Comparison of ENCODE assay signal across 38 cellular contexts in the genomic region with DNA sequence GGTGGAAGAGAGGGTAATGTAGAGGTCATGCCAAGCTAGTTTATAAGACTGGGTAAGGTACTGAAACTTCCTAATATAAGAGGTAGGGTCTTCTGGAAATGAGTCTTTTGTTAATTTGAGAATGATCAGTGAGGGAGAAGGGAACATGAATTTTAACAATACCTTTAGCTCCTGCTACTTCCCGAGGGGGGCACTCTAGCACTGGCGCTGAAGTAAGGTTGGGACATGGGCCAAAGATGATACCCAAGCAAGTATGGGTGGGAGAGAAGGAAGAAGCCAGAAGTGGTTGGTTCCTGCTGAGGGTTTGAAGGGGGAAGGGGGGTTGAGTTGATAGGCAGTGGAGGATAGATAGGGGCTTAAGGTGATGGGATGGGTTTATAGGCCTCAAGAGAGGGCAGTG. TPM values are rescaled to one million over a fixed set of nuclear protein-coding genes. Genes with fewer than 3 reads are reported as not detected.
"Had no signal": no experiment of that assay in that cellular context is flagged by ENCODE, and none has a peak within 500 bp of the region (broad histone marks: within the 10 kb centered on the region; RNA-seq: fewer than 3 reads in every experiment).

No MANE protein-coding gene starts in this region.

- H3K4me1 ChIP-seq: adrenal gland, foreskin keratinocyte, gastrocnemius medialis had no signal

- H3K36me3 Mint-ChIP-seq: activated CD4-positive, alpha-beta memory T cell treated with anti-CD3 and anti-CD28 coated beads for 36 hours; activated CD8-positive, alpha-beta memory T cell treated with anti-CD3 and anti-CD28 coated beads, Interleukin-2, amount 10 ng/mL, durations not matched to agents 7 days and 5 days; activated naive CD4-positive, alpha-beta T cell treated with anti-CD3 and anti-CD28 coated beads, Interleukin-2, amount 50 U/mL, for 24 hours; activated naive CD8-positive, alpha-beta T cell treated with anti-CD3 and anti-CD28 coated beads for 36 hours had no signal

- H3K36me3 ChIP-seq: adrenal gland, esophagus muscularis mucosa, gastrocnemius medialis, heart right ventricle had no signal

- ATAC-seq: activated CD4-positive, alpha-beta T cell treated with anti-CD3 and anti-CD28 coated beads for 36 hours; activated CD8-positive, alpha-beta memory T cell treated with anti-CD3 and anti-CD28 coated beads, Interleukin-2, amount 10 ng/mL, durations not matched to agents 7 days and 5 days; activated CD8-positive, alpha-beta T cell treated with anti-CD3 and anti-CD28 coated beads, Interleukin-2, amount 10 ng/mL, durations not matched to agents 7 days and 5 days; activated naive CD8-positive, alpha-beta T cell treated with anti-CD3 and anti-CD28 coated beads, Interleukin-2, amount 50 U/mL, for 24 hours; body of pancreas; foreskin keratinocyte; gastrocnemius medialis; heart right ventricle; T-helper 17 cell had no signal

- H3K9me3 ChIP-seq: adrenal gland, body of pancreas, esophagus muscularis mucosa, gastrocnemius medialis, heart right ventricle had no signal

- H3K9me3 Mint-ChIP-seq: activated CD4-positive, alpha-beta memory T cell treated with anti-CD3 and anti-CD28 coated beads for 36 hours; activated CD4-positive, alpha-beta T cell treated with anti-CD3 and anti-CD28 coated beads, Interleukin-2, amount 10 ng/mL, durations not matched to agents 24 days and 14 days; activated naive CD4-positive, alpha-beta T cell treated with anti-CD3 and anti-CD28 coated beads for 36 hours; activated naive CD4-positive, alpha-beta T cell treated with anti-CD3 and anti-CD28 coated beads, Interleukin-2, amount 50 U/mL, for 24 hours; activated naive CD8-positive, alpha-beta T cell treated with anti-CD3 and anti-CD28 coated beads for 36 hours; activated naive CD8-positive, alpha-beta T cell treated with anti-CD3 and anti-CD28 coated beads, Interleukin-2, amount 50 U/mL, for 24 hours; activated T-helper 1 cell treated with anti-CD3 and anti-CD28 coated beads, Interleukin-12 subunit alpha, Interleukin-12 subunit beta, Interleukin-2, Interleukin-4 antibody, amounts not matched to agents 30 ng/mL and 10 ng/mL and 1 ng/mL, durations not matched to agents 14 hours and 24 hours and 36 hours; activated T-helper 2 cell treated with anti-CD3 and anti-CD28 coated beads, Interferon-gamma antibody, Interleukin-2, Interleukin-4, amounts not matched to agents 10 μg/mL and 5 μg/mL and 100 μg/mL, durations not matched to agents 14 hours and 24 hours and 36 hours; T-helper 2 cell treated with Interferon-gamma antibody and Interleukin-4, amounts not matched to agents 5 μg/mL and 100 μg/mL, for 36 hours had no signal

- H3K27me3 ChIP-seq: adrenal gland, body of pancreas, dorsolateral prefrontal cortex, esophagus muscularis mucosa, foreskin keratinocyte, gastrocnemius medialis, heart right ventricle had no signal

- DNase-seq: activated CD4-positive, alpha-beta memory T cell treated with anti-CD3 and anti-CD28 coated beads for 36 hours; activated CD4-positive, alpha-beta T cell treated with anti-CD3 and anti-CD28 coated beads for 36 hours; activated CD4-positive, alpha-beta T cell treated with anti-CD3 and anti-CD28 coated beads, Interleukin-2, amount 10 ng/mL, durations not matched to agents 24 days and 14 days; activated CD4-positive, CD25-positive, alpha-beta regulatory T cell; activated CD4-positive, CD25-positive, alpha-beta regulatory T cell treated with anti-CD3 and anti-CD28 coated beads, Interleukin-2, amount 50 U/mL, for 72 hours; activated CD8-positive, alpha-beta memory T cell treated with anti-CD3 and anti-CD28 coated beads, Interleukin-2, amount 10 ng/mL, durations not matched to agents 7 days and 5 days; activated CD8-positive, alpha-beta memory T cell treated with anti-CD3 and anti-CD28 coated beads, Interleukin-2, amount 50 U/mL, for 4 hours; activated CD8-positive, alpha-beta T cell treated with anti-CD3 and anti-CD28 coated beads, Interleukin-2, amount 10 ng/mL, durations not matched to agents 7 days and 5 days; activated effector memory CD4-positive, alpha-beta T cell treated with anti-CD3 and anti-CD28 coated beads, Interleukin-2, amount 50 U/mL, for 16 hours; activated naive CD4-positive, alpha-beta T cell treated with anti-CD3 and anti-CD28 coated beads for 36 hours; activated naive CD8-positive, alpha-beta T cell treated with anti-CD3 and anti-CD28 coated beads for 36 hours; activated naive CD8-positive, alpha-beta T cell treated with anti-CD3 and anti-CD28 coated beads, Interleukin-2, amount 50 U/mL, for 24 hours; activated T-cell treated with anti-CD3 and anti-CD28 coated beads, Interleukin-2, amount 50 U/mL, for 1 hour; activated T-cell treated with anti-CD3 and anti-CD28 coated beads, Interleukin-2, amount 50 U/mL, for 48 hours; adrenal gland; amygdala; aorta; body of pancreas; caudate nucleus; cortex of kidney; dorsolateral prefrontal cortex; effector memory CD4-positive, alpha-beta T cell; erythroblast; foreskin keratinocyte; gastrocnemius medialis; heart right ventricle; T-helper 1 cell; T-helper 17 cell; T1000 had no signal

- FAIRE-seq: colon had no signal

- H3K4me3 ChIP-seq: adrenal gland, body of pancreas, dorsolateral prefrontal cortex, esophagus muscularis mucosa, gastrocnemius medialis, heart right ventricle had no signal

- H3K27ac ChIP-seq: adrenal gland, body of pancreas, dorsolateral prefrontal cortex, esophagus muscularis mucosa, foreskin keratinocyte, gastrocnemius medialis, heart right ventricle had no signal

- H3K27ac Mint-ChIP-seq: activated CD4-positive, alpha-beta memory T cell treated with anti-CD3 and anti-CD28 coated beads for 36 hours; activated CD4-positive, alpha-beta T cell treated with anti-CD3 and anti-CD28 coated beads for 36 hours; activated CD4-positive, alpha-beta T cell treated with anti-CD3 and anti-CD28 coated beads, Interleukin-2, amount 10 ng/mL, durations not matched to agents 24 days and 14 days; activated CD8-positive, alpha-beta memory T cell treated with anti-CD3 and anti-CD28 coated beads, Interleukin-2, amount 10 ng/mL, durations not matched to agents 7 days and 5 days; activated CD8-positive, alpha-beta T cell treated with anti-CD3 and anti-CD28 coated beads, Interleukin-2, amount 10 ng/mL, durations not matched to agents 7 days and 5 days; activated naive CD4-positive, alpha-beta T cell treated with anti-CD3 and anti-CD28 coated beads for 36 hours; activated naive CD4-positive, alpha-beta T cell treated with anti-CD3 and anti-CD28 coated beads, Interleukin-2, amount 50 U/mL, for 24 hours; activated naive CD8-positive, alpha-beta T cell treated with anti-CD3 and anti-CD28 coated beads for 36 hours; activated naive CD8-positive, alpha-beta T cell treated with anti-CD3 and anti-CD28 coated beads, Interleukin-2, amount 50 U/mL, for 24 hours; activated T-helper 1 cell treated with anti-CD3 and anti-CD28 coated beads, Interleukin-12 subunit alpha, Interleukin-12 subunit beta, Interleukin-2, Interleukin-4 antibody, amounts not matched to agents 30 ng/mL and 10 ng/mL and 1 ng/mL, durations not matched to agents 14 hours and 24 hours and 36 hours; activated T-helper 2 cell treated with anti-CD3 and anti-CD28 coated beads, Interferon-gamma antibody, Interleukin-2, Interleukin-4, amounts not matched to agents 10 μg/mL and 5 μg/mL and 100 μg/mL, durations not matched to agents 14 hours and 24 hours and 36 hours; T-helper 17 cell; T-helper 2 cell treated with Interferon-gamma antibody and Interleukin-4, amounts not matched to agents 5 μg/mL and 100 μg/mL, for 36 hours had no signal

- H3K27me3 Mint-ChIP-seq: activated CD4-positive, alpha-beta memory T cell treated with anti-CD3 and anti-CD28 coated beads for 36 hours; activated CD4-positive, alpha-beta T cell treated with anti-CD3 and anti-CD28 coated beads for 36 hours; activated CD4-positive, alpha-beta T cell treated with anti-CD3 and anti-CD28 coated beads, Interleukin-2, amount 10 ng/mL, durations not matched to agents 24 days and 14 days; activated CD8-positive, alpha-beta memory T cell treated with anti-CD3 and anti-CD28 coated beads, Interleukin-2, amount 10 ng/mL, durations not matched to agents 7 days and 5 days; activated naive CD4-positive, alpha-beta T cell treated with anti-CD3 and anti-CD28 coated beads, Interleukin-2, amount 50 U/mL, for 24 hours; activated naive CD8-positive, alpha-beta T cell treated with anti-CD3 and anti-CD28 coated beads for 36 hours; activated naive CD8-positive, alpha-beta T cell treated with anti-CD3 and anti-CD28 coated beads, Interleukin-2, amount 50 U/mL, for 24 hours; T-helper 17 cell had no signal

- H3K4me1 Mint-ChIP-seq: activated CD4-positive, alpha-beta T cell treated with anti-CD3 and anti-CD28 coated beads for 36 hours; activated CD4-positive, alpha-beta T cell treated with anti-CD3 and anti-CD28 coated beads, Interleukin-2, amount 10 ng/mL, durations not matched to agents 24 days and 14 days; activated CD8-positive, alpha-beta memory T cell treated with anti-CD3 and anti-CD28 coated beads, Interleukin-2, amount 10 ng/mL, durations not matched to agents 7 days and 5 days; activated naive CD4-positive, alpha-beta T cell treated with anti-CD3 and anti-CD28 coated beads, Interleukin-2, amount 50 U/mL, for 24 hours; activated naive CD8-positive, alpha-beta T cell treated with anti-CD3 and anti-CD28 coated beads for 36 hours; activated naive CD8-positive, alpha-beta T cell treated with anti-CD3 and anti-CD28 coated beads, Interleukin-2, amount 50 U/mL, for 24 hours; T-helper 17 cell had no signal

- H3K4me3 Mint-ChIP-seq: activated CD4-positive, alpha-beta memory T cell treated with anti-CD3 and anti-CD28 coated beads for 36 hours; activated CD4-positive, alpha-beta T cell treated with anti-CD3 and anti-CD28 coated beads for 36 hours; activated CD4-positive, alpha-beta T cell treated with anti-CD3 and anti-CD28 coated beads, Interleukin-2, amount 10 ng/mL, durations not matched to agents 24 days and 14 days; activated CD8-positive, alpha-beta memory T cell treated with anti-CD3 and anti-CD28 coated beads, Interleukin-2, amount 10 ng/mL, durations not matched to agents 7 days and 5 days; activated CD8-positive, alpha-beta T cell treated with anti-CD3 and anti-CD28 coated beads, Interleukin-2, amount 10 ng/mL, durations not matched to agents 7 days and 5 days; activated naive CD4-positive, alpha-beta T cell treated with anti-CD3 and anti-CD28 coated beads for 36 hours; activated naive CD4-positive, alpha-beta T cell treated with anti-CD3 and anti-CD28 coated beads, Interleukin-2, amount 50 U/mL, for 24 hours; activated naive CD8-positive, alpha-beta T cell treated with anti-CD3 and anti-CD28 coated beads for 36 hours; activated naive CD8-positive, alpha-beta T cell treated with anti-CD3 and anti-CD28 coated beads, Interleukin-2, amount 50 U/mL, for 24 hours; activated T-helper 1 cell treated with anti-CD3 and anti-CD28 coated beads, Interleukin-12 subunit alpha, Interleukin-12 subunit beta, Interleukin-2, Interleukin-4 antibody, amounts not matched to agents 30 ng/mL and 10 ng/mL and 1 ng/mL, durations not matched to agents 14 hours and 24 hours and 36 hours; T-helper 17 cell; T-helper 2 cell treated with Interferon-gamma antibody and Interleukin-4, amounts not matched to agents 5 μg/mL and 100 μg/mL, for 36 hours had no signal

RNA-seq across cellular contexts. Expression of a gene that starts 32.3 kb away (rescaled TPM):
- total RNA-seq: activated CD4-positive, alpha-beta memory T cell treated with anti-CD3 and anti-CD28 coated beads for 36 hours; activated CD4-positive, alpha-beta T cell treated with anti-CD3 and anti-CD28 coated beads for 36 hours; activated CD4-positive, alpha-beta T cell treated with anti-CD3 and anti-CD28 coated beads, Interleukin-2, amount 10 ng/mL, durations not matched to agents 24 days and 14 days; activated CD8-positive, alpha-beta memory T cell treated with anti-CD3 and anti-CD28 coated beads for 36 hours; activated CD8-positive, alpha-beta memory T cell treated with anti-CD3 and anti-CD28 coated beads, Interleukin-2, amount 10 ng/mL, durations not matched to agents 7 days and 5 days; activated CD8-positive, alpha-beta T cell treated with anti-CD3 and anti-CD28 coated beads, Interleukin-2, amount 10 ng/mL, durations not matched to agents 7 days and 5 days; activated naive CD4-positive, alpha-beta T cell treated with anti-CD3 and anti-CD28 coated beads for 36 hours; activated naive CD8-positive, alpha-beta T cell treated with anti-CD3 and anti-CD28 coated beads for 36 hours; activated T-helper 1 cell treated with anti-CD3 and anti-CD28 coated beads, Interleukin-12 subunit alpha, Interleukin-12 subunit beta, Interleukin-2, Interleukin-4 antibody, amounts not matched to agents 30 ng/mL and 10 ng/mL and 1 ng/mL, durations not matched to agents 14 hours and 24 hours and 36 hours; activated T-helper 2 cell treated with anti-CD3 and anti-CD28 coated beads, Interferon-gamma antibody, Interleukin-2, Interleukin-4, amounts not matched to agents 10 μg/mL and 5 μg/mL and 100 μg/mL, durations not matched to agents 14 hours and 24 hours and 36 hours; foreskin keratinocyte; T-helper 17 cell had no signal

RNA-seq across cellular contexts. Expression of a gene that starts 53.8 kb away (rescaled TPM):
- total RNA-seq: chondrocyte, foreskin keratinocyte had no signal

RNA-seq across cellular contexts. Expression of a gene that starts 56.3 kb away (rescaled TPM):
- total RNA-seq: activated CD4-positive, alpha-beta memory T cell treated with anti-CD3 and anti-CD28 coated beads for 36 hours; activated CD4-positive, alpha-beta T cell treated with anti-CD3 and anti-CD28 coated beads for 36 hours; activated CD4-positive, alpha-beta T cell treated with anti-CD3 and anti-CD28 coated beads, Interleukin-2, amount 10 ng/mL, durations not matched to agents 24 days and 14 days; activated CD8-positive, alpha-beta memory T cell treated with anti-CD3 and anti-CD28 coated beads for 36 hours; activated CD8-positive, alpha-beta memory T cell treated with anti-CD3 and anti-CD28 coated beads, Interleukin-2, amount 10 ng/mL, durations not matched to agents 7 days and 5 days; activated CD8-positive, alpha-beta T cell treated with anti-CD3 and anti-CD28 coated beads, Interleukin-2, amount 10 ng/mL, durations not matched to agents 7 days and 5 days; activated naive CD4-positive, alpha-beta T cell treated with anti-CD3 and anti-CD28 coated beads for 36 hours; activated naive CD8-positive, alpha-beta T cell treated with anti-CD3 and anti-CD28 coated beads for 36 hours; activated T-helper 1 cell treated with anti-CD3 and anti-CD28 coated beads, Interleukin-12 subunit alpha, Interleukin-12 subunit beta, Interleukin-2, Interleukin-4 antibody, amounts not matched to agents 30 ng/mL and 10 ng/mL and 1 ng/mL, durations not matched to agents 14 hours and 24 hours and 36 hours; activated T-helper 2 cell treated with anti-CD3 and anti-CD28 coated beads, Interferon-gamma antibody, Interleukin-2, Interleukin-4, amounts not matched to agents 10 μg/mL and 5 μg/mL and 100 μg/mL, durations not matched to agents 14 hours and 24 hours and 36 hours; body of pancreas; chondrocyte; foreskin keratinocyte; gastrocnemius medialis; glomerular endothelial cell; heart right ventricle; T-helper 17 cell had no signal
